Comparison of ENCODE assay signal across 27 cellular contexts in genomic region chr1:5505944-5506343, GRCh38.
"Had no signal": no experiment of that assay in that cellular context is flagged by ENCODE, and none has a peak within 500 bp of the region (broad histone marks: within the 10 kb centered on the region; RNA-seq: fewer than 3 reads in every experiment).

No MANE protein-coding gene starts in this region.

- ATAC-seq: effector memory CD8-positive, alpha-beta T cell; esophagus mucosa; gastrocnemius medialis; heart right ventricle; left cardiac atrium; left lung; left ventricle myocardium superior; lower lobe of right lung; mucosa of descending colon had no signal

- H3K27me3 ChIP-seq: colonic mucosa had no signal

- H3K4me1 Mint-ChIP-seq: immature natural killer cell had no signal

- H3K4me2 ChIP-seq: hepatocyte had no signal

- FAIRE-seq: endometrium had no signal

- H3K9me3 Mint-ChIP-seq: dendritic cell treated with granulocyte-macrophage colony-stimulating factor and Interleukin-4, amounts not matched to agents 40 ng/mL and 50 ng/mL, for 4 days; effector memory CD8-positive, alpha-beta T cell; endodermal cell; immature natural killer cell; mesothelial cell of epicardium had no signal

- H3K9me3 ChIP-seq: colonic mucosa, esophagus squamous epithelium, gastrocnemius medialis, heart right ventricle, left lung, lower lobe of right lung, mucosa of descending colon had no signal

- H3K36me3 Mint-ChIP-seq: immature natural killer cell, mesothelial cell of epicardium had no signal

- H3K4me3 Mint-ChIP-seq: dendritic cell treated with granulocyte-macrophage colony-stimulating factor and Interleukin-4, amounts not matched to agents 40 ng/mL and 50 ng/mL, for 4 days; effector memory CD8-positive, alpha-beta T cell; endodermal cell; immature natural killer cell; mesothelial cell of epicardium had no signal

- H3K4me1 ChIP-seq: colonic mucosa, gastrocnemius medialis, heart right ventricle, left lung, lower lobe of right lung had no signal

- DNase-seq: colonic mucosa; cortex of kidney; effector CD8-positive, alpha-beta T cell; effector memory CD8-positive, alpha-beta T cell; endodermal cell; erythroblast; esophagus squamous epithelium; foreskin fibroblast; foreskin melanocyte; gastrocnemius medialis; glutamatergic neuron; heart right ventricle; hypothalamus; immature natural killer cell; islet precursor cell; left cardiac atrium; left ventricle myocardium superior; lower lobe of right lung; mesenchymal stem cell; mucosa of descending colon had no signal

- H3K36me3 ChIP-seq: colonic mucosa, esophagus squamous epithelium, gastrocnemius medialis, heart right ventricle, left lung, lower lobe of right lung had no signal

- H3K4me3 ChIP-seq: colonic mucosa, esophagus squamous epithelium, gastrocnemius medialis, heart right ventricle, hepatocyte, left lung, lower lobe of right lung, mucosa of descending colon had no signal

- H3K27ac Mint-ChIP-seq: dendritic cell treated with granulocyte-macrophage colony-stimulating factor and Interleukin-4, amounts not matched to agents 40 ng/mL and 50 ng/mL, for 4 days; effector memory CD8-positive, alpha-beta T cell; endodermal cell; immature natural killer cell; mesothelial cell of epicardium had no signal

- H3K27ac ChIP-seq: colonic mucosa, epithelial cell of prostate, esophagus squamous epithelium, gastrocnemius medialis, heart right ventricle, hepatocyte, left lung, lower lobe of right lung had no signal

- H2AFZ ChIP-seq: hepatocyte had no signal
